8 cellular contexts compared by ENCODE assay signal in genomic region chr17:17751996-17752821, GRCh38.
A peak's percentile ranks its signal among the peaks of the same experiment; 100 is the strongest.
DNase-seq lines count a peak whose midpoint lies in the region; ATAC-seq, FAIRE-seq and TF ChIP-seq lines count a peak whose summit lies in the region.

No MANE protein-coding gene starts in this region.

- peaks cover 8 to 24% of the 10 kb centered on the region in 2 donors for H3K4me1 ChIP-seq in kidney (ENCODE audit: control insufficient read depth in 1 of 2, insufficient read depth in 1 of 2, low read depth in 1 of 2, low read length in 2 of 2)

- peak overlapping the region; percentile 61 to 76 for H3K4me3 ChIP-seq in kidney (ENCODE audit: low read length in 2 of 2)

- H3K9ac ChIP-seq in kidney (ENCODE audit: low read length in 2 of 2): peak overlapping the region; percentile 55 to 59

- DNase-seq in NCI-H2227 (lab: John Stamatoyannopoulos, UW; ENCODE audit: unreplicated experiment): peak; percentile 62
- DNase-seq in activated CD4-positive, CD25-positive, alpha-beta regulatory T cell treated with anti-CD3 and anti-CD28 coated beads, Interleukin-2, amount 50 U/mL, for 72 hours: peak; percentile 97
- peak; percentile 85 for DNase-seq in cerebellar cortex (ENCODE audit: low spot score)
- DNase-seq in kidney: peak; percentile 99
- peak; percentile 95 to 97 (median 96) for DNase-seq in stimulated activated CD4-positive, alpha-beta T cell treated with anti-CD3 and anti-CD28 coated beads, Interleukin-12 subunit alpha, Interleukin-12 subunit beta, amount 100 ng/mL, for 48 hours (ENCODE audit: low read depth in 2 of 3, low spot score in 1 of 3)

- no peaks in the 10 kb centered on the region for H3K9me3 ChIP-seq in kidney (ENCODE audit: control insufficient read depth in 1 of 2, low read length in 2 of 2)

- ATAC-seq in GM18520 (IDR thresholded peaks at IDR 0.05; ENCODE audit: unreplicated experiment) (peak; percentile 73), HG03045 (IDR thresholded peaks at IDR 0.05; ENCODE audit: unreplicated experiment) (peak; percentile 80)

- H3K36me3 ChIP-seq in kidney (ENCODE audit: control insufficient read depth in 1 of 2, insufficient read depth in 2 of 2, low read length in 2 of 2): no peaks in the 10 kb centered on the region

- H3K27ac ChIP-seq in 22Rv1 (peak overlapping the region; percentile 64), kidney (ENCODE audit: low read depth in 2 of 2, low read length in 2 of 2) (peak overlapping the region; percentile 83 to 86)

- TF ChIP-seq CTCF in 22Rv1 (IDR thresholded peaks at IDR 0.05) (peak; percentile 69), kidney (IDR thresholded peaks at IDR 0.05; ENCODE audit: borderline replicate concordance, extremely low read depth, insufficient read depth) (peak; percentile 51)

- intact Hi-C loops in kidney (cut with DNase I): no loop called here

- no peak for FAIRE-seq in kidney (lab: Jason Lieb, UNC)

Comparison
In these comparisons a context has a peak if more than half of its experiments do, and no peak if none do; other contexts are left out.
1. Peak in every context shown above with its lines: DNase-seq, ATAC-seq, H3K4me3 ChIP-seq and H3K27ac ChIP-seq.